Comparison of ENCODE assay signal across 14 cellular contexts in genomic region chr6:144588674-144589325, GRCh38.
DNase-seq lines count a peak whose midpoint lies in the region; ATAC-seq and TF ChIP-seq lines count a peak whose summit lies in the region.
"Had no signal": no experiment of that assay in that cellular context is flagged by ENCODE, and none has a peak within 500 bp of the region (broad histone marks: within the 10 kb centered on the region; RNA-seq: fewer than 3 reads in every experiment).

No MANE protein-coding gene starts in this region.

- TF ChIP-seq CTCF in HFFc6 (IDR thresholded peaks at IDR 0.05), result no peak
- TF ChIP-seq CTCF in Calu3 (IDR thresholded peaks at IDR 0.05; ENCODE audit: unreplicated experiment), result no peak

- ATAC-seq in activated CD4-positive, alpha-beta T cell treated with anti-CD3 and anti-CD28 coated beads for 36 hours, result peak; percentile 78
- ATAC-seq in HG03378 (IDR thresholded peaks at IDR 0.05; ENCODE audit: unreplicated experiment), result peak; percentile 81
- ATAC-seq in stimulated activated effector memory CD8-positive, alpha-beta T cell treated with anti-CD3 and anti-CD28 coated beads, Interleukin-12 subunit alpha, Interleukin-12 subunit beta, amount 100 ng/mL, for 72 hours, result peak; percentile 65
- ATAC-seq: T-cell had no signal

- POLR2A ChIA-PET in activated CD4-positive, alpha-beta T cell treated with anti-CD3 and anti-CD28 coated beads for 36 hours (lab: Charles Lee), result interaction anchor here (0.5 kb wide), 1 partner anchor 45 kb away, joined by 4 read pairs; no protein-coding TSS in a partner anchor

- peaks cover 19% of the 10 kb centered on the region for H3K4me1 Mint-ChIP-seq in activated CD4-positive, alpha-beta T cell treated with anti-CD3 and anti-CD28 coated beads for 36 hours
- H3K4me1 Mint-ChIP-seq in HFFc6 (ENCODE audit: low read depth) (peaks cover 34% of the 10 kb centered on the region), Calu3 (ENCODE audit: low read depth, unreplicated experiment) (no peaks in the 10 kb centered on the region)
- H3K4me1 Mint-ChIP-seq in stimulated activated effector memory CD8-positive, alpha-beta T cell treated with anti-CD3 and anti-CD28 coated beads, Interleukin-12 subunit alpha, Interleukin-12 subunit beta, amount 100 ng/mL, for 72 hours, result peaks cover 16% of the 10 kb centered on the region

- DNase-seq in activated CD4-positive, alpha-beta T cell treated with anti-CD3 and anti-CD28 coated beads for 36 hours, result no peak
- no peak for DNase-seq in activated CD4-positive, alpha-beta T cell treated with anti-CD3 and anti-CD28 coated beads, Interleukin-2, amount 50 U/mL, for 48 hours
- DNase-seq in HFFc6 (no peak), cerebellar cortex (ENCODE audit: low spot score) (no peak), Calu3 (no peak), caudate nucleus (lab: John Stamatoyannopoulos, UW) (no peak)
- no peak for DNase-seq in stimulated activated effector memory CD8-positive, alpha-beta T cell treated with anti-CD3 and anti-CD28 coated beads, Interleukin-12 subunit alpha, Interleukin-12 subunit beta, amount 100 ng/mL, for 72 hours (ENCODE audit: low spot score in 2 of 2)
- DNase-seq: 8988T; DMS79 treated with DMSO at 0.1 percent for 48 hours; NCI-H1417 treated with DMSO at 0.1 percent for 48 hours; stimulated activated naive CD4-positive, alpha-beta T cell treated with Interleukin-2 at 50 U/mL for 16 hours; T-cell had no signal

- CTCF ChIA-PET in activated CD4-positive, alpha-beta T cell treated with anti-CD3 and anti-CD28 coated beads for 36 hours (lab: Charles Lee), result interaction anchor here (0.9 to 7.9 kb wide), 3 partner anchors 8 to 23 kb away, joined by 3 to 89 read pairs (median 4); no protein-coding TSS in a partner anchor
- CTCF ChIA-PET in Calu3 (lab: Charles Lee), result no interaction called here

- H3K36me3 Mint-ChIP-seq in activated CD4-positive, alpha-beta T cell treated with anti-CD3 and anti-CD28 coated beads for 36 hours (ENCODE audit: low read depth), result peaks cover 14% of the 10 kb centered on the region
- H3K36me3 Mint-ChIP-seq in HFFc6 (ENCODE audit: low read depth), result peaks cover 24% of the 10 kb centered on the region
- peaks cover 6% of the 10 kb centered on the region for H3K36me3 Mint-ChIP-seq in stimulated activated effector memory CD8-positive, alpha-beta T cell treated with anti-CD3 and anti-CD28 coated beads, Interleukin-12 subunit alpha, Interleukin-12 subunit beta, amount 100 ng/mL, for 72 hours
- no peaks in the 10 kb centered on the region for H3K36me3 Mint-ChIP-seq in Calu3 (ENCODE audit: insufficient read depth, unreplicated experiment)

- H3K27ac Mint-ChIP-seq in activated CD4-positive, alpha-beta T cell treated with anti-CD3 and anti-CD28 coated beads for 36 hours, result no peak overlapping the region
- H3K27ac Mint-ChIP-seq in HFFc6 (peak overlapping the region; percentile 14; the same call in 1 of the 2 replicates), Calu3 (ENCODE audit: unreplicated experiment) (no peak overlapping the region)
- H3K27ac Mint-ChIP-seq in stimulated activated effector memory CD8-positive, alpha-beta T cell treated with anti-CD3 and anti-CD28 coated beads, Interleukin-12 subunit alpha, Interleukin-12 subunit beta, amount 100 ng/mL, for 72 hours, result no peak overlapping the region
- H3K27ac Mint-ChIP-seq: T-cell had no signal

- no TSS peak for BruUV-seq in Calu3 (replicated peaks; lab: Mats Ljungman, UMichigan)

- no peak overlapping the region for H3K27ac ChIP-seq in caudate nucleus (ENCODE audit: low read depth, low read length)
- H3K27ac ChIP-seq: epithelial cell of prostate had no signal

- intact Hi-C loops in activated CD4-positive, alpha-beta T cell treated with anti-CD3 and anti-CD28 coated beads for 36 hours (cut with DNase I, micrococcal nuclease), result loop anchor here (5.0 to 10.0 kb wide), 4 partner anchors 134 to 1226 kb away; partner anchors contain the start of gene FBXO30 (in 1 of the 2)
- intact Hi-C loops in Calu3 (cut with micrococcal nuclease; ENCODE audit: unreplicated experiment), result loop anchor here (5.0 to 10.0 kb wide), 3 partner anchors 186 to 624 kb away; no protein-coding TSS in a partner anchor

- H3K9me3 Mint-ChIP-seq in activated CD4-positive, alpha-beta T cell treated with anti-CD3 and anti-CD28 coated beads for 36 hours (ENCODE audit: low read depth), result no peaks in the 10 kb centered on the region
- H3K9me3 Mint-ChIP-seq in HFFc6 (no peaks in the 10 kb centered on the region), Calu3 (ENCODE audit: low read depth, unreplicated experiment) (no peaks in the 10 kb centered on the region)
- no peaks in the 10 kb centered on the region for H3K9me3 Mint-ChIP-seq in stimulated activated effector memory CD8-positive, alpha-beta T cell treated with anti-CD3 and anti-CD28 coated beads, Interleukin-12 subunit alpha, Interleukin-12 subunit beta, amount 100 ng/mL, for 72 hours
- H3K9me3 Mint-ChIP-seq: T-cell had no signal

- no peaks in the 10 kb centered on the region for H3K27me3 Mint-ChIP-seq in activated CD4-positive, alpha-beta T cell treated with anti-CD3 and anti-CD28 coated beads for 36 hours
- no peaks in the 10 kb centered on the region for H3K27me3 Mint-ChIP-seq in HFFc6 (ENCODE audit: insufficient read depth)
- no peaks in the 10 kb centered on the region for H3K27me3 Mint-ChIP-seq in Calu3 (ENCODE audit: unreplicated experiment)
- H3K27me3 Mint-ChIP-seq: T-cell had no signal

- no peak overlapping the region for H3K4me3 Mint-ChIP-seq in activated CD4-positive, alpha-beta T cell treated with anti-CD3 and anti-CD28 coated beads for 36 hours
- H3K4me3 Mint-ChIP-seq in HFFc6 (no peak overlapping the region), Calu3 (ENCODE audit: low read depth, unreplicated experiment) (no peak overlapping the region)
- H3K4me3 Mint-ChIP-seq in stimulated activated effector memory CD8-positive, alpha-beta T cell treated with anti-CD3 and anti-CD28 coated beads, Interleukin-12 subunit alpha, Interleukin-12 subunit beta, amount 100 ng/mL, for 72 hours, result no peak overlapping the region
- H3K4me3 Mint-ChIP-seq: T-cell had no signal
